In genomic region chr1:199157494-199157893, GRCh38 we compare ENCODE assay signal across 14 cellular contexts.
DNase-seq lines count a peak whose midpoint lies in the region; ATAC-seq lines count a peak whose summit lies in the region.
"Had no signal": no experiment of that assay in that cellular context is flagged by ENCODE, and none has a peak within 500 bp of the region (broad histone marks: within the 10 kb centered on the region; RNA-seq: fewer than 3 reads in every experiment).

No MANE protein-coding gene starts in this region.

- H3K27me3 ChIP-seq in mesenchymal stem cell (ENCODE audit: control insufficient read depth in 1 of 2, insufficient read depth in 1 of 2, low read length in 2 of 2): no peaks in the 10 kb centered on the region
- H3K27me3 ChIP-seq: stomach had no signal

- H3K9me3 ChIP-seq in mesenchymal stem cell (ENCODE audit: control insufficient read depth, low read length): no peaks in the 10 kb centered on the region
- H3K9me3 ChIP-seq: stomach had no signal

- no peak overlapping the region for H3K9ac ChIP-seq in mesenchymal stem cell (ENCODE audit: low read length)

- no peak overlapping the region for H4K91ac ChIP-seq in mesenchymal stem cell (ENCODE audit: low read length)

- no peak overlapping the region for H2AK5ac ChIP-seq in mesenchymal stem cell (ENCODE audit: low read length, severe bottlenecking)

- no peak overlapping the region for H3K14ac ChIP-seq in mesenchymal stem cell (ENCODE audit: low read length in 2 of 2)

- H3K36me3 ChIP-seq in mesenchymal stem cell (ENCODE audit: control insufficient read depth in 1 of 2, insufficient read depth in 2 of 2, low read depth in 1 of 2, low read length in 2 of 2): no peaks in the 10 kb centered on the region
- H3K36me3 ChIP-seq: stomach had no signal

- H3K4me2 ChIP-seq in mesenchymal stem cell (ENCODE audit: low read length, poor library complexity, severe bottlenecking): no peak overlapping the region

- no peaks in the 10 kb centered on the region for H3K79me1 ChIP-seq in mesenchymal stem cell (replicated peaks; ENCODE audit: low read length, poor library complexity, severe bottlenecking)

- peak; percentile 61 for ATAC-seq in GM18909 (IDR thresholded peaks at IDR 0.05; ENCODE audit: poor library complexity, unreplicated experiment)
- ATAC-seq in HG03342 (IDR thresholded peaks at IDR 0.05; ENCODE audit: unreplicated experiment): peak; percentile 37
- ATAC-seq in GM18520 (IDR thresholded peaks at IDR 0.05; ENCODE audit: unreplicated experiment): no peak

- no peak overlapping the region for H3K27ac ChIP-seq in mesenchymal stem cell (ENCODE audit: low read length, poor library complexity, severe bottlenecking)
- H3K27ac ChIP-seq: stomach had no signal

- DNase-seq in T1000 (lab: John Stamatoyannopoulos, UW) (peak; percentile 21), mesenchymal stem cell (peak; percentile 11), SHP77 (lab: John Stamatoyannopoulos, UW) (no peak), GM03348 (ENCODE audit: low spot score) (no peak), hippocampal formation (lab: John Stamatoyannopoulos, UW) (no peak)
- DNase-seq: activated CD4-positive, CD25-positive, alpha-beta regulatory T cell treated with anti-CD3 and anti-CD28 coated beads, Interleukin-2, amount 50 U/mL, for 72 hours; CD4-positive, CD25-positive, alpha-beta regulatory T cell; erythroblast; NCI-H82; retina; stomach had no signal

- H3K4me3 ChIP-seq in mesenchymal stem cell (ENCODE audit: insufficient read depth in 1 of 2, low read depth in 1 of 2, low read length in 2 of 2): no peak overlapping the region
- H3K4me3 ChIP-seq: stomach had no signal

- H2BK15ac ChIP-seq in mesenchymal stem cell (ENCODE audit: low read depth, poor library complexity, severe bottlenecking): no peak overlapping the region

- no peak overlapping the region for H2AFZ ChIP-seq in mesenchymal stem cell (ENCODE audit: low read depth, low read length)

- no peak overlapping the region for H2BK12ac ChIP-seq in mesenchymal stem cell (ENCODE audit: low read length in 2 of 2)

- H3K23ac ChIP-seq in mesenchymal stem cell (ENCODE audit: low read length in 2 of 2): no peak overlapping the region

- H3K4me1 ChIP-seq in mesenchymal stem cell (ENCODE audit: control insufficient read depth, insufficient read depth, low read depth, low read length): no peaks in the 10 kb centered on the region
- H3K4me1 ChIP-seq: stomach had no signal

- H3K4ac ChIP-seq in mesenchymal stem cell (ENCODE audit: low read depth in 1 of 2, low read length in 2 of 2): no peak overlapping the region

- H3K18ac ChIP-seq in mesenchymal stem cell (ENCODE audit: low read depth in 1 of 2, low read length in 2 of 2): no peak overlapping the region

- H2BK120ac ChIP-seq in mesenchymal stem cell (ENCODE audit: low read depth, low read length): no peak overlapping the region

- H2BK5ac ChIP-seq in mesenchymal stem cell (ENCODE audit: low read depth, low read length, poor library complexity, severe bottlenecking): no peak overlapping the region

- H4K8ac ChIP-seq in mesenchymal stem cell (ENCODE audit: low read length): no peak overlapping the region

Comparison
In these comparisons a context has a peak if more than half of its experiments do, and no peak if none do; other contexts are left out.
1. DNase-seq: peak in T1000 (single experiment) and mesenchymal stem cell (single experiment); none in SHP77 (0 of 2), GM03348 (single experiment) and hippocampal formation (0 of 2).